In the genomic region with DNA sequence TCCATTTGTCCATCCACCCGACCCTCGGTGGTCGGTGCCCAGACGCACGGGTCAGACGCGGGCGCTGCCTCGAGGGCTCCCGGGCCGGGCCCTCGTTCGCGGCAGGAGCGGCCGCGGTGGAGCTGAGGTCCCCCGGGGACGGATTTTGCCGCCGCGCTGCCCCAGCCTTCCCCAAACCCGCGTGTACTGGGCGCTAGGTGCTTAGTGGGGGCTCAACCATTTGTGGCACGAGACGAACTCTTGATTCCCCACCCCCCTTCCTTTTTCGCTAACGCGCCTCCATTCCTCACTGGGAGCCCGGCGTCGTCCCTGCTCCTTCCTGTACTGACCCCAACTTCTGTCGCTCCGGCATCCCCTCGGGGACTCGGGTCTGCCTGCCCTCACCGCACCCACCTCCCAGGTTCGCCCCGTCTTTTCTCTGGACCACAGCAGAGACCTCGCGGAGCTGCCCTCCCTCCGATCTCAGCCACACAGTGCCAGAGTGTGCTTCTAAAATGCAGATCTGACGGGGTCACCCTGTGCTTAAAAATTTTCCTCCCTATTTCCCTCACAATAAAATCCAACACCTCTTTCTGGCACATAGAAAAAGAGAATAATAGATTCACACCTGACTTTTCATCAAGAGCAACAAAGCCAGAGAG, we compare ENCODE assay signal across 1 cellular context.
TF ChIP-seq lines count a peak whose summit lies in the region.

No MANE protein-coding gene starts in this region.

TF ChIP-seq in GM12878, 131 proteins besides CTCF, POLR2A, EP300 and RAD21 (continued from another document and continues in another):
- no peak for TF ChIP-seq PAX5 (IDR thresholded peaks at IDR 0.05; ENCODE audit: borderline replicate concordance, low read depth, low read length)
- TF ChIP-seq, protein P1, sequence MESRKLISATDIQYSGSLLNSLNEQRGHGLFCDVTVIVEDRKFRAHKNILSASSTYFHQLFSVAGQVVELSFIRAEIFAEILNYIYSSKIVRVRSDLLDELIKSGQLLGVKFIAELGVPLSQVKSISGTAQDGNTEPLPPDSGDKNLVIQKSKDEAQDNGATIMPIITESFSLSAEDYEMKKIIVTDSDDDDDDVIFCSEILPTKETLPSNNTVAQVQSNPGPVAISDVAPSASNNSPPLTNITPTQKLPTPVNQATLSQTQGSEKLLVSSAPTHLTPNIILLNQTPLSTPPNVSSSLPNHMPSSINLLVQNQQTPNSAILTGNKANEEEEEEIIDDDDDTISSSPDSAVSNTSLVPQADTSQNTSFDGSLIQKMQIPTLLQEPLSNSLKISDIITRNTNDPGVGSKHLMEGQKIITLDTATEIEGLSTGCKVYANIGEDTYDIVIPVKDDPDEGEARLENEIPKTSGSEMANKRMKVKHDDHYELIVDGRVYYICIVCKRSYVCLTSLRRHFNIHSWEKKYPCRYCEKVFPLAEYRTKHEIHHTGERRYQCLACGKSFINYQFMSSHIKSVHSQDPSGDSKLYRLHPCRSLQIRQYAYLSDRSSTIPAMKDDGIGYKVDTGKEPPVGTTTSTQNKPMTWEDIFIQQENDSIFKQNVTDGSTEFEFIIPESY (IDR thresholded peaks at IDR 0.05) = no peak
- TF ChIP-seq GATAD2B (conservative IDR thresholded peaks at IDR 0.05; ENCODE audit: low read depth) = 0 out of 2 replicates have a peak, but pooled peaks have one; percentile 19
- TF ChIP-seq ATF7 (IDR thresholded peaks at IDR 0.05; ENCODE audit: low read depth) = no peak
- TF ChIP-seq BRCA1 (IDR thresholded peaks at IDR 0.05; ENCODE audit: low read depth, low read length) = no peak
- TF ChIP-seq BMI1 (IDR thresholded peaks at IDR 0.05; ENCODE audit: borderline replicate concordance) = 0 out of 2 replicates have a peak, but pooled peaks have one; percentile 37
- 0 out of 2 replicates have a peak, but pooled peaks have one; percentile 14 for TF ChIP-seq NBN (IDR thresholded peaks at IDR 0.05)
- no peak for TF ChIP-seq SRF (IDR thresholded peaks at IDR 0.05; ENCODE audit: low read depth in 2 of 2, low read length in 2 of 2)
- 0 out of 2 replicates have a peak, but pooled peaks have one; percentile 7 for TF ChIP-seq LARP7 (IDR thresholded peaks at IDR 0.05)
- TF ChIP-seq HDAC2 (IDR thresholded peaks at IDR 0.05) = no peak
- no peak for TF ChIP-seq TCF12 (IDR thresholded peaks at IDR 0.05; ENCODE audit: low read depth, low read length)
- no peak for TF ChIP-seq JUND (IDR thresholded peaks at IDR 0.05; ENCODE audit: low read depth, low read length)
- TF ChIP-seq IKZF1 (conservative IDR thresholded peaks at IDR 0.05) = peak; percentile 22
- TF ChIP-seq, protein P2, sequence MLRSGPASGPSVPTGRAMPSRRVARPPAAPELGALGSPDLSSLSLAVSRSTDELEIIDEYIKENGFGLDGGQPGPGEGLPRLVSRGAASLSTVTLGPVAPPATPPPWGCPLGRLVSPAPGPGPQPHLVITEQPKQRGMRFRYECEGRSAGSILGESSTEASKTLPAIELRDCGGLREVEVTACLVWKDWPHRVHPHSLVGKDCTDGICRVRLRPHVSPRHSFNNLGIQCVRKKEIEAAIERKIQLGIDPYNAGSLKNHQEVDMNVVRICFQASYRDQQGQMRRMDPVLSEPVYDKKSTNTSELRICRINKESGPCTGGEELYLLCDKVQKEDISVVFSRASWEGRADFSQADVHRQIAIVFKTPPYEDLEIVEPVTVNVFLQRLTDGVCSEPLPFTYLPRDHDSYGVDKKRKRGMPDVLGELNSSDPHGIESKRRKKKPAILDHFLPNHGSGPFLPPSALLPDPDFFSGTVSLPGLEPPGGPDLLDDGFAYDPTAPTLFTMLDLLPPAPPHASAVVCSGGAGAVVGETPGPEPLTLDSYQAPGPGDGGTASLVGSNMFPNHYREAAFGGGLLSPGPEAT (IDR thresholded peaks at IDR 0.05; ENCODE audit: low read depth) = no peak
- no peak for TF ChIP-seq SPI1 (IDR thresholded peaks at IDR 0.05; ENCODE audit: borderline replicate concordance, insufficient read depth, low read depth, low read length)
- TF ChIP-seq YY1 (IDR thresholded peaks at IDR 0.05; ENCODE audit: low read depth, low read length) = no peak
- no peak for TF ChIP-seq RBBP5 (conservative IDR thresholded peaks at IDR 0.05)
- TF ChIP-seq, protein P3, sequence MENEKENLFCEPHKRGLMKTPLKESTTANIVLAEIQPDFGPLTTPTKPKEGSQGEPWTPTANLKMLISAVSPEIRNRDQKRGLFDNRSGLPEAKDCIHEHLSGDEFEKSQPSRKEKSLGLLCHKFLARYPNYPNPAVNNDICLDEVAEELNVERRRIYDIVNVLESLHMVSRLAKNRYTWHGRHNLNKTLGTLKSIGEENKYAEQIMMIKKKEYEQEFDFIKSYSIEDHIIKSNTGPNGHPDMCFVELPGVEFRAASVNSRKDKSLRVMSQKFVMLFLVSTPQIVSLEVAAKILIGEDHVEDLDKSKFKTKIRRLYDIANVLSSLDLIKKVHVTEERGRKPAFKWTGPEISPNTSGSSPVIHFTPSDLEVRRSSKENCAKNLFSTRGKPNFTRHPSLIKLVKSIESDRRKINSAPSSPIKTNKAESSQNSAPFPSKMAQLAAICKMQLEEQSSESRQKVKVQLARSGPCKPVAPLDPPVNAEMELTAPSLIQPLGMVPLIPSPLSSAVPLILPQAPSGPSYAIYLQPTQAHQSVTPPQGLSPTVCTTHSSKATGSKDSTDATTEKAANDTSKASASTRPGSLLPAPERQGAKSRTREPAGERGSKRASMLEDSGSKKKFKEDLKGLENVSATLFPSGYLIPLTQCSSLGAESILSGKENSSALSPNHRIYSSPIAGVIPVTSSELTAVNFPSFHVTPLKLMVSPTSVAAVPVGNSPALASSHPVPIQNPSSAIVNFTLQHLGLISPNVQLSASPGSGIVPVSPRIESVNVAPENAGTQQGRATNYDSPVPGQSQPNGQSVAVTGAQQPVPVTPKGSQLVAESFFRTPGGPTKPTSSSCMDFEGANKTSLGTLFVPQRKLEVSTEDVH (IDR thresholded peaks at IDR 0.05; ENCODE audit: low read depth, partially characterized antibody) = no peak
- TF ChIP-seq STAT3 (IDR thresholded peaks at IDR 0.05; ENCODE audit: low read depth, low read length) = no peak
- TF ChIP-seq CEBPB (IDR thresholded peaks at IDR 0.05; ENCODE audit: borderline replicate concordance in 1 of 2, low read depth in 2 of 2, low read length in 2 of 2) = no peak
- TF ChIP-seq ZNF687 (IDR thresholded peaks at IDR 0.05) = 0 out of 2 replicates have a peak, but pooled peaks have one; percentile 6
- no peak; the same call in 1 of the 2 replicates for TF ChIP-seq SIN3A (IDR thresholded peaks at IDR 0.05; ENCODE audit: low read depth, low read length)
- no peak for TF ChIP-seq NRF1 (conservative IDR thresholded peaks at IDR 0.05; ENCODE audit: low read depth, low read length)
- no peak for TF ChIP-seq REST (IDR thresholded peaks at IDR 0.05; ENCODE audit: low read depth, low read length)
- no peak for TF ChIP-seq FOS (IDR thresholded peaks at IDR 0.05; ENCODE audit: borderline replicate concordance, extremely low read depth, insufficient read length)
- TF ChIP-seq WRNIP1 (IDR thresholded peaks at IDR 0.05; ENCODE audit: borderline replicate concordance, low read depth, low read length) = no peak
- TF ChIP-seq, protein P4, sequence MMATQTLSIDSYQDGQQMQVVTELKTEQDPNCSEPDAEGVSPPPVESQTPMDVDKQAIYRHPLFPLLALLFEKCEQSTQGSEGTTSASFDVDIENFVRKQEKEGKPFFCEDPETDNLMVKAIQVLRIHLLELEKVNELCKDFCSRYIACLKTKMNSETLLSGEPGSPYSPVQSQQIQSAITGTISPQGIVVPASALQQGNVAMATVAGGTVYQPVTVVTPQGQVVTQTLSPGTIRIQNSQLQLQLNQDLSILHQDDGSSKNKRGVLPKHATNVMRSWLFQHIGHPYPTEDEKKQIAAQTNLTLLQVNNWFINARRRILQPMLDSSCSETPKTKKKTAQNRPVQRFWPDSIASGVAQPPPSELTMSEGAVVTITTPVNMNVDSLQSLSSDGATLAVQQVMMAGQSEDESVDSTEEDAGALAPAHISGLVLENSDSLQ (IDR thresholded peaks at IDR 0.05) = no peak
- TF ChIP-seq HDAC6 (IDR thresholded peaks at IDR 0.05; ENCODE audit: unreplicated experiment) = no peak
- no peak for TF ChIP-seq ZBTB40 (IDR thresholded peaks at IDR 0.05; ENCODE audit: borderline replicate concordance)
- no peak for TF ChIP-seq PML (IDR thresholded peaks at IDR 0.05; ENCODE audit: low read length)
- no peak for TF ChIP-seq SREBF1 (IDR thresholded peaks at IDR 0.05; ENCODE audit: low read length)
- no peak for TF ChIP-seq BCL11A (IDR thresholded peaks at IDR 0.05; ENCODE audit: low read depth, low read length)
- TF ChIP-seq MEF2B (IDR thresholded peaks at IDR 0.05; ENCODE audit: partially characterized antibody, poor library complexity, severe bottlenecking) = peak; percentile 20
- TF ChIP-seq USF1 (IDR thresholded peaks at IDR 0.05; ENCODE audit: borderline replicate concordance, extremely low read length, insufficient read depth, low read depth, low read length) = no peak
- no peak for TF ChIP-seq POU2F2 (IDR thresholded peaks at IDR 0.05; ENCODE audit: borderline replicate concordance, low read depth, low read length)
- no peak for TF ChIP-seq CHD2 (IDR thresholded peaks at IDR 0.05; ENCODE audit: borderline replicate concordance, low read depth, low read length)
